Comparison of ENCODE assay signal across 29 cellular contexts in the genomic region with DNA sequence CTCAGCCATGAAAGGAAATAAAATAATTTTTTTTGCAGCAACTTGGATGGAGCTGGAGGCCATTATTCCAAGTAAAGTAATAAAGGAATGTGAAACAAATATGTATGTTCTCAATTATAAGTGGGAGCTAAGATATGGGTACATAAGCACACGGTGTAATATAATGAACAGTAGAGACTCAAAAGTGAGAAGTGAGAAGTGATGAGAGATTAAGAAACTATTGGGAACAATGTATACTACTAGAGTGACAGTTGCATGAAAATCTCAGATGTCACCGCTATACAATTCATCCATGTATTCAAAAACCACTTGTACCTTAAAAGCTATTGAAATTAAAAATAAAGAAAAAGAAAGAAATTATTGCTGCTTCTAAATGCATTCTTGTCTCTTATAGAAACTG.
DNase-seq lines count a peak whose midpoint lies in the region; ATAC-seq lines count a peak whose summit lies in the region.
"Had no signal": no experiment of that assay in that cellular context is flagged by ENCODE, and none has a peak within 500 bp of the region (broad histone marks: within the 10 kb centered on the region; RNA-seq: fewer than 3 reads in every experiment).

No MANE protein-coding gene starts in this region.

- DNase-seq in posterior cingulate gyrus (no peak), MV-4-11 (lab: John Stamatoyannopoulos, UW) (no peak)
- DNase-seq in stimulated activated naive CD8-positive, alpha-beta T cell treated with anti-CD3 and anti-CD28 coated beads, Interleukin-15, Interleukin-2, amounts not matched to agents 100 U/mL and 50 U/mL, for 24 hours = no peak
- DNase-seq: 8988T; ACHN; AML-193; BE2C; C1 segment of cervical spinal cord; Caco-2; Calu3; CD4-positive, alpha-beta memory T cell; CD4-positive, alpha-beta T cell; CD4-positive, CD25-positive, alpha-beta regulatory T cell; CD8-positive, alpha-beta memory T cell; CD8-positive, alpha-beta T cell; COR-L47; DMS 273 treated with DMSO at 0.1 percent for 48 hours; DMS153; DMS53; DMS79; DMS79 treated with DMSO at 0.1 percent for 48 hours; DND-41; EL had no signal

- ATAC-seq in HG02852 (IDR thresholded peaks at IDR 0.05; ENCODE audit: unreplicated experiment) (peak; percentile 51), HG02870 (IDR thresholded peaks at IDR 0.05; ENCODE audit: unreplicated experiment) (peak; percentile 44), HG02884 (IDR thresholded peaks at IDR 0.05; ENCODE audit: unreplicated experiment) (peak; percentile 47), HG03442 (IDR thresholded peaks at IDR 0.05; ENCODE audit: unreplicated experiment) (peak; percentile 53), HG02763 (IDR thresholded peaks at IDR 0.05; ENCODE audit: unreplicated experiment) (no peak)
- ATAC-seq in stimulated activated naive CD8-positive, alpha-beta T cell treated with anti-CD3 and anti-CD28 coated beads, Interleukin-15, Interleukin-2, amounts not matched to agents 100 U/mL and 50 U/mL, for 24 hours = no peak
- ATAC-seq: A549; CD8-positive, alpha-beta T cell had no signal

- intact Hi-C loops in posterior cingulate gyrus (cut with DNase I) = no loop called here

Comparison
In these comparisons a context has a peak if more than half of its experiments do, and no peak if none do; other contexts are left out.
1. ATAC-seq: peak in HG02852 (single experiment), HG02870 (single experiment), HG02884 (single experiment) and HG03442 (single experiment); none in HG02763 (single experiment) and stimulated activated naive CD8-positive, alpha-beta T cell treated with anti-CD3 and anti-CD28 coated beads, Interleukin-15, Interleukin-2, amounts not matched to agents 100 U/mL and 50 U/mL, for 24 hours (single experiment).